In the genomic region with DNA sequence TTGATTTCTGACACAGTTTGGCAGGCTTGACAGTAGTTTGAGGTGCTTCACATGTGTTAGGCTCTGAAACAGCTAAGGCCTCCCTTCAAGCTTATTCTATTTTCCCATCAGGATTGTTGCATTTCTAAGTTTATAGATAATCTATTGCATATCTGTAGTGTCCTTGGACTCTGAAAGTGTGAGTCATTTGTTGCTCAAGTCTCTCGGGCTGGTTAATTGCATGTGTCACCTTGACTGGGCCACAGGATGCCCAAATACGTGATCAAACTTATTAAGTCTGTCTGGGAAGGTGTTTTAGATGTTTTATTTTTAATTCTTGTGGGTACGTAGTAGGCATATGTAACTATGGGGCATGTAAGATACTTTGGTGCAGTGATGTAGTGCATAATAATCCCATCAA, we compare ENCODE assay signal across 21 cellular contexts.
DNase-seq lines count a peak whose midpoint lies in the region; ATAC-seq and TF ChIP-seq lines count a peak whose summit lies in the region.
"Had no signal": no experiment of that assay in that cellular context is flagged by ENCODE, and none has a peak within 500 bp of the region (broad histone marks: within the 10 kb centered on the region; RNA-seq: fewer than 3 reads in every experiment).

No MANE protein-coding gene starts in this region.

- H2BK120ac ChIP-seq in mesendoderm (ENCODE audit: low read depth, low read length): no peak overlapping the region

- H3K79me2 ChIP-seq in mesendoderm (ENCODE audit: control insufficient read depth, insufficient read depth, low read length): no peaks in the 10 kb centered on the region

- no peak overlapping the region for H2BK5ac ChIP-seq in mesendoderm (ENCODE audit: low read length)

- DNase-seq in epithelial cell of esophagus (ENCODE audit: low read depth): peak; percentile 11
- peak; percentile 1 for DNase-seq in mesendoderm
- DNase-seq in NCI-H1105 (lab: John Stamatoyannopoulos, UW): no peak
- DNase-seq: 8988T; ACHN; AML-193; BE2C; CD4-positive, alpha-beta T cell; CD8-positive, alpha-beta memory T cell; DMS 273 treated with DMSO at 0.1 percent for 48 hours; DMS79; EL; GF-D8; H9 had no signal

- H2BK15ac ChIP-seq in mesendoderm (replicated peaks; ENCODE audit: low read depth): no peak overlapping the region

- H3K18ac ChIP-seq in mesendoderm (ENCODE audit: low read length): no peak overlapping the region

- H3K23ac ChIP-seq in mesendoderm (ENCODE audit: low read length): no peak overlapping the region

- no peak for TF ChIP-seq CTCF in epithelial cell of esophagus (IDR thresholded peaks at IDR 0.05; ENCODE audit: insufficient read depth, low read depth, low read length, missing control alignments)

- no peaks in the 10 kb centered on the region for H3K36me3 ChIP-seq in mesendoderm (ENCODE audit: control insufficient read depth, insufficient read depth, low read length)
- H3K36me3 ChIP-seq: BE2C; BLaER1 treated with 17β-estradiol and CSF1 and Interleukin-3, amounts not matched to agents 10 nM and 100 nM had no signal

- no peak overlapping the region for H3K4me2 ChIP-seq in mesendoderm (ENCODE audit: low read length)
- H3K4me2 ChIP-seq: A549; BLaER1 treated with 17β-estradiol and CSF1 and Interleukin-3, amounts not matched to agents 10 nM and 100 nM; GM23338 had no signal

- no peaks in the 10 kb centered on the region for H3K27me3 ChIP-seq in mesendoderm (ENCODE audit: insufficient read depth, low read length, poor library complexity)
- H3K27me3 ChIP-seq: BE2C; BLaER1 treated with 17β-estradiol and CSF1 and Interleukin-3, amounts not matched to agents 10 nM and 100 nM had no signal

- no peak overlapping the region for H3K4ac ChIP-seq in mesendoderm (ENCODE audit: low read depth, low read length)

- no peaks in the 10 kb centered on the region for H3K4me1 ChIP-seq in mesendoderm (ENCODE audit: control insufficient read depth, low read depth, low read length)
- H3K4me1 ChIP-seq: A549; BE2C; BLaER1 treated with 17β-estradiol and CSF1 and Interleukin-3, amounts not matched to agents 10 nM and 100 nM had no signal

- H4K8ac ChIP-seq in mesendoderm (ENCODE audit: low read depth, low read length): no peak overlapping the region

- H3K27ac ChIP-seq in mesendoderm (ENCODE audit: low read depth, low read length): no peak overlapping the region
- H3K27ac ChIP-seq: A549; BLaER1 treated with 17β-estradiol and CSF1 and Interleukin-3, amounts not matched to agents 10 nM and 100 nM had no signal

- H4K5ac ChIP-seq in mesendoderm (ENCODE audit: low read length): no peak overlapping the region

- H3K79me1 ChIP-seq in mesendoderm (ENCODE audit: low read length): no peaks in the 10 kb centered on the region

- ATAC-seq in HG02588 (IDR thresholded peaks at IDR 0.05; ENCODE audit: unreplicated experiment) (peak; percentile 45), GM21526 (IDR thresholded peaks at IDR 0.05; ENCODE audit: low FRiP score, unreplicated experiment) (no peak), HG03095 (IDR thresholded peaks at IDR 0.05; ENCODE audit: unreplicated experiment) (no peak)
- ATAC-seq: A549, GM23338, HCT116 had no signal

- no peak overlapping the region for H2AK5ac ChIP-seq in mesendoderm (ENCODE audit: low read length)

- H3K56ac ChIP-seq in mesendoderm (ENCODE audit: low read length): no peak overlapping the region

- H3K4me3 ChIP-seq in epithelial cell of esophagus (ENCODE audit: low read length) (no peak overlapping the region), mesendoderm (ENCODE audit: low read length) (no peak overlapping the region)
- H3K4me3 ChIP-seq: A549; BLaER1 treated with 17β-estradiol and CSF1 and Interleukin-3, amounts not matched to agents 10 nM and 100 nM; GM23338 had no signal

- no CpG with 5 or more reads among the region's 3 CpGs for WGBS in mesendoderm (ENCODE audit: extremely low coverage, insufficient coverage, low lambda C conversion rate)

- no peak overlapping the region for H3K9ac ChIP-seq in mesendoderm (ENCODE audit: low read length)
- H3K9ac ChIP-seq: BLaER1 treated with 17β-estradiol and CSF1 and Interleukin-3, amounts not matched to agents 10 nM and 100 nM had no signal
